28 cellular contexts compared by ENCODE assay signal in the genomic region with DNA sequence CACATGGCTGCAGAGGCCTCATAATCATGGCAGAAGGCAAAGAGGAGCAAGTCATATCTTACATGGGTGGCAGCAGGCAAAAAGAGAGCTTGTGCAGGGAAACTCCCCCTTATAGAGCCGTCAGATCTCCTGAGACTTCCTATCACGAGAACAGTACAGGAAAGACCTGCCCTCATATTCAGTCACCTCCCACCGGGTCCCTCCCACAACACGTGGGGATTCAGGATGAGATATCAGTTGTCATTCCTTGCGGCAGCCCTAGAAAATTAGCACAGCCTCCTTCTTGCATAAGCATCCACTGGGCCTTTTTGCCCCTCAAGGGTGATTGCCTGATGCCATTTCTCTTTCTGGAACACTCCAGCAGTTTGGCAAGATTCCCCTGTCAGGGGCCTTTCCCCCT.
"Had no signal": no experiment of that assay in that cellular context is flagged by ENCODE, and none has a peak within 500 bp of the region (broad histone marks: within the 10 kb centered on the region; RNA-seq: fewer than 3 reads in every experiment).

No MANE protein-coding gene starts in this region.

- H3K27ac Mint-ChIP-seq: naive thymus-derived CD8-positive, alpha-beta T cell; neural progenitor cell; progenitor cell of endocrine pancreas; stimulated activated naive B cell treated with anti-CD40 and anti-IgM and Interleukin-4, amounts not matched to agents 10 μg/mL and 1 μg/mL and 100 μg/mL, for 72 hours had no signal

- H3K4me2 ChIP-seq: neural progenitor cell had no signal

- H3K4me3 ChIP-seq: left ventricle myocardium inferior, lung, neural progenitor cell, ovary, skin epidermis, stomach, thoracic aorta, tibial artery, upper lobe of right lung had no signal

- H3K27me3 Mint-ChIP-seq: naive thymus-derived CD8-positive, alpha-beta T cell; progenitor cell of endocrine pancreas; stimulated activated naive B cell treated with anti-CD40 and anti-IgM and Interleukin-4, amounts not matched to agents 10 μg/mL and 1 μg/mL and 100 μg/mL, for 72 hours had no signal

- H3K27ac ChIP-seq: left ventricle myocardium inferior, neural progenitor cell, neutrophil, ovary, skin epidermis, stomach, thoracic aorta, tibial artery, upper lobe of right lung had no signal

- H3K27me3 ChIP-seq: neural progenitor cell, neutrophil, ovary, stomach, tibial artery, upper lobe of right lung had no signal

- H3K4me1 Mint-ChIP-seq: stimulated activated naive B cell treated with anti-CD40 and anti-IgM and Interleukin-4, amounts not matched to agents 10 μg/mL and 1 μg/mL and 100 μg/mL, for 72 hours had no signal

- H3K36me3 ChIP-seq: left ventricle myocardium inferior, neural progenitor cell, neutrophil, ovary, stomach, thoracic aorta, tibial artery, upper lobe of right lung had no signal

- H3K9me3 ChIP-seq: neutrophil, ovary, stomach, thoracic aorta, tibial artery, upper lobe of right lung had no signal

- H3K9me3 Mint-ChIP-seq: neural progenitor cell had no signal

- H3K4me3 Mint-ChIP-seq: nephron; neural progenitor cell; stimulated activated naive B cell treated with anti-CD40 and anti-IgM and Interleukin-4, amounts not matched to agents 10 μg/mL and 1 μg/mL and 100 μg/mL, for 72 hours had no signal

- H2AFZ ChIP-seq: neural progenitor cell had no signal

- DNase-seq: hippocampal formation; kidney; left colon; left ventricle myocardium inferior; naive thymus-derived CD8-positive, alpha-beta T cell; occipital lobe; ovary; retina; right cardiac atrium; stimulated activated CD4-positive, alpha-beta T cell treated with anti-CD3 and anti-CD28 coated beads, Interleukin-12 subunit alpha, Interleukin-12 subunit beta, amount 100 ng/mL, for 4 hours; stimulated activated CD4-positive, alpha-beta T cell treated with anti-CD3 and anti-CD28 coated beads, Interleukin-15, amount 100 ng/mL, for 24 hours; stimulated activated CD4-positive, alpha-beta T cell treated with anti-CD3 and anti-CD28 coated beads, Interleukin-2, amount 100 ng/mL, for 24 hours; stimulated activated CD4-positive, alpha-beta T cell treated with anti-CD3 and anti-CD28 coated beads, Interleukin-4, amount 100 ng/mL, for 1 hour; stimulated activated naive B cell treated with anti-CD40 and anti-IgM and Interleukin-4, amounts not matched to agents 10 μg/mL and 1 μg/mL and 100 μg/mL, for 72 hours; stimulated activated naive CD8-positive, alpha-beta T cell treated with anti-CD3 and anti-CD28 coated beads, Interleukin-15, Interleukin-2, amounts not matched to agents 100 U/mL and 50 U/mL, for 24 hours; stomach; tibial artery; trophoblast cell; upper lobe of right lung had no signal

- FAIRE-seq: kidney, urothelium cell line had no signal

- H3K4me1 ChIP-seq: left ventricle myocardium inferior, stomach, tibial artery, upper lobe of right lung had no signal

- ATAC-seq: left colon; naive thymus-derived CD8-positive, alpha-beta T cell; sciatic nerve; stimulated activated naive B cell treated with anti-CD40 and anti-IgM and Interleukin-4, amounts not matched to agents 10 μg/mL and 1 μg/mL and 100 μg/mL, for 72 hours; stimulated activated naive CD8-positive, alpha-beta T cell treated with anti-CD3 and anti-CD28 coated beads, Interleukin-15, Interleukin-2, amounts not matched to agents 100 U/mL and 50 U/mL, for 24 hours; upper lobe of right lung had no signal

- H3K9ac ChIP-seq: neural progenitor cell had no signal
